ENCODE assay signal across 8 cellular contexts in the genomic region with DNA sequence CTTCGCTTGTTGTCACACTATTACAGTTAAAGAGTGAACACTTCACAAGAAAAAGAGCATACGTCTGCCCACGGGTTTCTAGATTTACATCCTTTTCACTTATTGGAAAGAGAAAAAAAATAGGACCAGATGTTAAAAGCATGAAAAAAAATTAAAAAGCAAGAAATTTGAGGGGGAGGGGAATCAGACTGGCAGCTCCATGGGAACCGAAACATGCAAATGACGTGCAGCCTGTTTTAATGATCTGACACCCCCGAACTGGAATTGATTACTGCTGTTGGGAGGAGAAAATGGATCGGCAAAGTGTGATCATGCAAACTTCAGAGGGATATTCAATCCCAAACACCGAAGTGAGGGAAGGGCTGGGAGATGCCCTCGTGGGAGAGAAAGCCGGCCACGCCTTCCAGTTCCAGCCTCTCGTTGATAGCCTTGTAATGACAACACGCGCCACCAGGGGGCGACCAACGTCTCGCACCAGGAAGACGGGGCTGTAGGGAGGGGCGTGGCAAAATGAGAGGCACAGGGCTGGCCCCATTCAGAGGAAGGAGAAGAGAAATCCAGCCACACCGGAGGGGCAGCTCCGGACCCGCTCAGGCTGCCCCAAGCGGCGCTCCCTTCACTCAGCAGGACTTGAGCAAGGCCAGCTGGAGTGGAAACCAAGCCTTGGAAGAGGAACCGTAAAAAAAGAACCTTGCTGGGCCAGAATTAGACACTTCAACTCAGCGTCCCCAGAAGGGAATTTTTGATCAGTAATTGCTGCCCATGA. TPM values are rescaled to one million over a fixed set of nuclear protein-coding genes. Genes with fewer than 3 reads are reported as not detected.
DNase-seq lines count a peak whose midpoint lies in the region; TF ChIP-seq lines count a peak whose summit lies in the region.

No MANE protein-coding gene starts in this region.

- H3K27me3 Mint-ChIP-seq in nephron (ENCODE audit: low read depth): peaks cover 6% of the 10 kb centered on the region

- DNase-seq in EH (ENCODE audit: low read depth) (peak; percentile 83), GM23248 (peak; percentile 85), KG1 (lab: John Stamatoyannopoulos, UW) (peak; percentile 60), RPMI7951 (ENCODE audit: low read depth) (peak; percentile 81), activated T-helper 1 cell treated with Interleukin-2 at 50 U/mL for 16 hours (ENCODE audit: low read depth) (peak; percentile 84), fibroblast of lung (ENCODE audit: low read depth in 2 of 2) (peak; percentile 77 to 87)
- peak; percentile 91 for DNase-seq in stimulated activated naive CD4-positive, alpha-beta T cell treated with Interleukin-2 at 50 U/mL for 16 hours (lab: John Stamatoyannopoulos, UW)

- H3K9me3 ChIP-seq in GM23248 (ENCODE audit: low read depth) (no peaks in the 10 kb centered on the region), fibroblast of lung (ENCODE audit: control insufficient read depth, insufficient read depth, low read depth, low read length) (no peaks in the 10 kb centered on the region)

- H3K4me3 Mint-ChIP-seq in nephron: peak overlapping the region; percentile 58 to 68 (median 68)

- H2AFZ ChIP-seq in GM23248 (peak overlapping the region; percentile 31), fibroblast of lung (ENCODE audit: low read length) (no peak overlapping the region)

- in situ Hi-C loops in GM23248 (cut with MboI): no loop called here

- H3K4me1 ChIP-seq in GM23248 (ENCODE audit: insufficient read depth) (0 out of 2 replicates have a peak, but pooled peaks cover 4% of the 10 kb centered on the region), fibroblast of lung (ENCODE audit: control insufficient read depth, extremely low read depth, insufficient read depth, low read length) (no peaks in the 10 kb centered on the region)

- H3K27ac Mint-ChIP-seq in nephron: peak overlapping the region; percentile 72 to 86 (median 78)

- no peaks in the 10 kb centered on the region for H4K20me1 ChIP-seq in GM23248 (ENCODE audit: insufficient read depth)
- no peaks in the 10 kb centered on the region for H4K20me1 ChIP-seq in fibroblast of lung (ENCODE audit: control insufficient read depth, extremely low read depth, insufficient read depth, low read length)

- H3K9ac ChIP-seq in GM23248 (no peak overlapping the region), fibroblast of lung (ENCODE audit: insufficient read depth, low read length) (no peak overlapping the region)

- no peak overlapping the region for H3K27ac ChIP-seq in GM23248
- no peak overlapping the region for H3K27ac ChIP-seq in fibroblast of lung (ENCODE audit: insufficient read depth, low read length)

- no peaks in the 10 kb centered on the region for H3K9me3 Mint-ChIP-seq in nephron

- H3K4me2 ChIP-seq in GM23248 (ENCODE audit: unreplicated experiment) (peak overlapping the region; percentile 66), fibroblast of lung (ENCODE audit: extremely low read depth, insufficient read depth, low read length) (peak overlapping the region; percentile 75)

- TF ChIP-seq CTCF in fibroblast of lung (conservative IDR thresholded peaks at IDR 0.05 in 1 of 2, IDR thresholded peaks at IDR 0.05 in 1 of 2; ENCODE audit: low read depth in 1 of 2, low read length in 2 of 2) (peak; percentile 68 to 86), nephron (IDR thresholded peaks at IDR 0.05; ENCODE audit: unreplicated experiment in 3 of 3) (peak; percentile 91 to 98 (median 94))

- no peaks in the 10 kb centered on the region for H3K9me2 ChIP-seq in GM23248 (ENCODE audit: insufficient read depth)

- H3K36me3 Mint-ChIP-seq in nephron (ENCODE audit: low read depth): no peaks in the 10 kb centered on the region

- no peaks in the 10 kb centered on the region for H3K36me3 ChIP-seq in GM23248 (ENCODE audit: low read depth)
- H3K36me3 ChIP-seq in fibroblast of lung (ENCODE audit: control insufficient read depth, insufficient read depth, low read length): no peaks in the 10 kb centered on the region

- H3K4me1 Mint-ChIP-seq in nephron: peaks cover 24% of the 10 kb centered on the region

- peaks cover 22% of the 10 kb centered on the region for H3K27me3 ChIP-seq in GM23248 (replicated peaks; ENCODE audit: insufficient read depth)
- H3K27me3 ChIP-seq in fibroblast of lung (ENCODE audit: control insufficient read depth, insufficient read depth, low read length): no peaks in the 10 kb centered on the region

- no peaks in the 10 kb centered on the region for H3K79me2 ChIP-seq in GM23248 (ENCODE audit: insufficient read depth)
- no peaks in the 10 kb centered on the region for H3K79me2 ChIP-seq in fibroblast of lung (ENCODE audit: control insufficient read depth, insufficient read depth, low read length)

- H3K4me3 ChIP-seq in GM23248 (peak overlapping the region; percentile 57), fibroblast of lung (replicated peaks in 1 of 4; ENCODE audit: control extremely low read depth in 1 of 4, insufficient read depth in 1 of 4, low read depth in 3 of 4, low read length in 4 of 4) (peak overlapping the region in 1 of 4 experiments; percentile 35)

- H3F3A ChIP-seq in GM23248 (ENCODE audit: insufficient read depth): no peaks in the 10 kb centered on the region

- 2 to 3% methylated on average over 25 to 26 of the region's 26 CpGs for WGBS in GM23248 (ENCODE audit: low coverage in 1 of 2, low lambda C conversion rate in 2 of 2, missing lambda C conversion rate in 2 of 2), 2 experiments

RNA-seq across cellular contexts. Expression of a gene that starts 53.8 kb away (rescaled TPM):
- not detected in 2 replicates for total RNA-seq in GM23248 (2014; rRNA removed; shearing (Covaris generic))
- polyA plus RNA-seq in GM23248 (2016; fragmentation: Nextera tagmentation; extraction: Ambion mirVana): not detected in 2 replicates
- total RNA-seq in RPMI7951 (2014; rRNA removed; shearing (Covaris generic)): 0.10 and 0.72 TPM in 2 replicates
- total RNA-seq in fibroblast of lung: not detected in 2 replicates
- polyA plus RNA-seq in fibroblast of lung: not detected in 2 replicates
- not detected in 2 replicates for polyA plus RNA-seq in fibroblast of lung (2012)
- polyA minus RNA-seq in fibroblast of lung (ENCODE audit: low replicate concordance): not detected in 2 replicates
